ENCODE assay signal across 8 cellular contexts in genomic region chr17:74210191-74211140, GRCh38. TPM values are rescaled to one million over a fixed set of nuclear protein-coding genes. Genes with fewer than 3 reads are reported as not detected.
DNase-seq lines count a peak whose midpoint lies in the region; ATAC-seq, FAIRE-seq and TF ChIP-seq lines count a peak whose summit lies in the region.

No MANE protein-coding gene starts in this region.

- H3K36me3 ChIP-seq in liver (ENCODE audit: control insufficient read depth in 4 of 4, insufficient read depth in 3 of 4, low read depth in 1 of 4, low read length in 3 of 4), result peaks cover 8 to 33% (median 26%) of the 10 kb centered on the region in 4 donors

- 63% methylated on average over 18 of the region's 18 CpGs for WGBS in liver

- no peak for DNase-seq in AG04450 (ENCODE audit: low read depth, low spot score)
- no peak for DNase-seq in GM18507 (ENCODE audit: extremely low spot score, insufficient read length, low read depth)
- DNase-seq in NCI-H2227 treated with DMSO at 0.1 percent for 48 hours (lab: John Stamatoyannopoulos, UW), result peak; percentile 46
- DNase-seq in activated CD4-positive, alpha-beta T cell treated with anti-CD3 and anti-CD28 coated beads, Interleukin-2, amount 50 U/mL, for 1 hour, result peak; percentile 83
- DNase-seq in coronary artery (ENCODE audit: low spot score), result no peak
- DNase-seq in stimulated activated CD4-positive, alpha-beta T cell treated with anti-CD3 and anti-CD28 coated beads, TNF-alpha, amount 100 ng/mL, for 4 hours (ENCODE audit: low read depth in 3 of 3), result peak; percentile 60 to 68 (median 67)

- CTCF ChIA-PET in AG04450 (lab: Charles Lee), result interaction anchor here (0.6 to 1.5 kb wide), 4 partner anchors 11 to 990 kb away, joined by 3 to 12 read pairs (median 4); no protein-coding TSS in a partner anchor

- H3K27ac ChIP-seq in AG04450 (ENCODE audit: low read depth, low read length) (peak overlapping the region; percentile 11), coronary artery (peak overlapping the region in 1 of 2 donors; percentile 13), liver (ENCODE audit: low read depth in 1 of 2, low read length in 2 of 2) (no peak overlapping the region)

- POLR2A ChIA-PET in AG04450 (lab: Yijun Ruan, JAX), result no interaction called here

- no peak overlapping the region for H3K9ac ChIP-seq in liver (ENCODE audit: low read depth in 1 of 2, low read length in 2 of 2)

- peak overlapping the region; percentile 20; the same call in 1 of the 2 replicates for H3K4me3 ChIP-seq in AG04450 (ENCODE audit: low read depth, low read length)
- no peak overlapping the region for H3K4me3 ChIP-seq in coronary artery
- H3K4me3 ChIP-seq in liver (ENCODE audit: low read depth in 1 of 3, low read length in 3 of 3), result no peak overlapping the region

- peak; percentile 78 to 82 for TF ChIP-seq RAD21 in liver (IDR thresholded peaks at IDR 0.05)

- H3K4me1 ChIP-seq in liver (ENCODE audit: control insufficient read depth in 4 of 4, insufficient read depth in 4 of 4, low read length in 3 of 4), result peaks cover 9 to 40% (median 25%) of the 10 kb centered on the region in 4 donors

- peak; percentile 99 for TF ChIP-seq CTCF in AG04450 (IDR thresholded peaks at IDR 0.05; ENCODE audit: low read depth, low read length)
- peak; percentile 92 for TF ChIP-seq CTCF in coronary artery (IDR thresholded peaks at IDR 0.05)
- peak; percentile 94 for TF ChIP-seq CTCF in liver (IDR thresholded peaks at IDR 0.05; ENCODE audit: low read depth, low read length, missing input control)

- H3K27me3 ChIP-seq in AG04450 (ENCODE audit: control insufficient read depth, insufficient read depth, low read length), result no peaks in the 10 kb centered on the region
- no peaks in the 10 kb centered on the region for H3K27me3 ChIP-seq in liver (ENCODE audit: control insufficient read depth in 4 of 4, insufficient read depth in 4 of 4, low read length in 3 of 4)

- H3K9me3 ChIP-seq in AG04450 (ENCODE audit: control insufficient read depth, insufficient read depth, low read length), result no peaks in the 10 kb centered on the region; the same call in 1 of the 2 replicates
- H3K9me3 ChIP-seq in liver (ENCODE audit: control insufficient read depth in 4 of 4, low read length in 3 of 4), result no peaks in the 10 kb centered on the region

- peak; percentile 70 for FAIRE-seq in GM18507 (lab: Jason Lieb, UNC)

- no peak for ATAC-seq in GM21360 (IDR thresholded peaks at IDR 0.05; ENCODE audit: unreplicated experiment)

TF ChIP-seq in liver, 16 proteins besides CTCF, POLR2A, EP300 and RAD21:
- no peak for TF ChIP-seq JUND (IDR thresholded peaks at IDR 0.05)
- TF ChIP-seq HNF4G (IDR thresholded peaks at IDR 0.05), result no peak
- no peak for TF ChIP-seq REST (IDR thresholded peaks at IDR 0.05)
- no peak for TF ChIP-seq ZBTB33 (IDR thresholded peaks at IDR 0.05)
- no peak for TF ChIP-seq GABPA (IDR thresholded peaks at IDR 0.05 in 1 of 2, conservative IDR thresholded peaks at IDR 0.05 in 1 of 2)
- TF ChIP-seq YY1 (IDR thresholded peaks at IDR 0.05), result peak; percentile 31
- TF ChIP-seq NR2F2 (IDR thresholded peaks at IDR 0.05), result no peak
- peak in 1 of 2 donors; percentile 10 for TF ChIP-seq RXRA (IDR thresholded peaks at IDR 0.05)

RNA-seq across cellular contexts. Expression of gene TTYH2, which starts 2.9 kb away (rescaled TPM):
- polyA plus RNA-seq in AG04450 (2011; rRNA removed), result 3.1 and 4.3 TPM in 2 replicates
- 7.1 and 7.6 TPM in 2 replicates for polyA minus RNA-seq in AG04450 (2011; rRNA and poly(A)+ RNA removed)
- 1 to 10 TPM; 1.3 to 2.4 TPM for total RNA-seq in liver
- polyA plus RNA-seq in liver, result under 1 TPM; 0.40 to 0.72 TPM

RNA-seq across cellular contexts. Expression of gene RPL38, which starts 7.0 kb away (rescaled TPM):
- polyA plus RNA-seq in AG04450 (2011; rRNA removed) (2,243 and 2,383 TPM in 2 replicates), liver (100 to 1,000 TPM; 387 to 523 TPM)
- 715 and 775 TPM in 2 replicates for polyA minus RNA-seq in AG04450 (2011; rRNA and poly(A)+ RNA removed)
- total RNA-seq in liver, result 1,000 to 10,000 TPM in 1 of 2 donors, 10 to 100 TPM in 1; 67.7 to 1,367 TPM

Comparison
In these comparisons a context has a peak if more than half of its experiments do, and no peak if none do; other contexts are left out.
1. DNase-seq: peak in NCI-H2227 treated with DMSO at 0.1 percent for 48 hours (single experiment), activated CD4-positive, alpha-beta T cell treated with anti-CD3 and anti-CD28 coated beads, Interleukin-2, amount 50 U/mL, for 1 hour (single experiment) and stimulated activated CD4-positive, alpha-beta T cell treated with anti-CD3 and anti-CD28 coated beads, TNF-alpha, amount 100 ng/mL, for 4 hours (3 of 3); none in AG04450 (single experiment), GM18507 (single experiment) and coronary artery (single experiment).
2. Peak in every context shown above with its lines, with median percentiles within 50 percentile points of each other: CTCF ChIP-seq.